9 cellular contexts compared by ENCODE assay signal in genomic region chr22:46051646-46052045, GRCh38.
DNase-seq lines count a peak whose midpoint lies in the region; ATAC-seq and TF ChIP-seq lines count a peak whose summit lies in the region.
"Had no signal": no experiment of that assay in that cellular context is flagged by ENCODE, and none has a peak within 500 bp of the region (broad histone marks: within the 10 kb centered on the region; RNA-seq: fewer than 3 reads in every experiment).

No MANE protein-coding gene starts in this region.

- peaks cover 86% of the 10 kb centered on the region for H3K4me1 ChIP-seq in lower lobe of right lung
- H3K4me1 ChIP-seq in stomach smooth muscle (ENCODE audit: control insufficient read depth, insufficient read depth, low read length) = peaks cover 80% of the 10 kb centered on the region

- H3K4me1 Mint-ChIP-seq in activated CD4-positive, alpha-beta T cell treated with anti-CD3 and anti-CD28 coated beads for 36 hours = peaks cover 38% of the 10 kb centered on the region
- peaks cover 20% of the 10 kb centered on the region for H3K4me1 Mint-ChIP-seq in activated naive CD8-positive, alpha-beta T cell treated with anti-CD3 and anti-CD28 coated beads, Interleukin-2, amount 10 ng/mL, durations not matched to agents 7 days and 5 days

- peak overlapping the region; percentile 58 to 76 for H3K9ac ChIP-seq in stomach smooth muscle (ENCODE audit: low read length in 2 of 2)

- H3K9me3 ChIP-seq in lower lobe of right lung (no peaks in the 10 kb centered on the region), stomach smooth muscle (ENCODE audit: control insufficient read depth in 2 of 2, low read length in 2 of 2) (no peaks in the 10 kb centered on the region)

- POLR2A ChIA-PET in activated CD4-positive, alpha-beta T cell treated with anti-CD3 and anti-CD28 coated beads for 36 hours (lab: Charles Lee) = interaction anchor here (0.7 to 1.2 kb wide), 2 partner anchors 15 to 18 kb away, joined by 3 to 4 read pairs; no protein-coding TSS in a partner anchor
- POLR2A ChIA-PET in activated naive CD8-positive, alpha-beta T cell treated with anti-CD3 and anti-CD28 coated beads, Interleukin-2, amount 10 ng/mL, durations not matched to agents 7 days and 5 days (lab: Charles Lee) = interaction anchor here (0.7 to 1.5 kb wide), 3 partner anchors 15 to 19 kb away, joined by 4 to 5 read pairs (median 4); no protein-coding TSS in a partner anchor

- H3K27me3 ChIP-seq in lower lobe of right lung (ENCODE audit: low read depth) = no peaks in the 10 kb centered on the region
- no peaks in the 10 kb centered on the region for H3K27me3 ChIP-seq in stomach smooth muscle (ENCODE audit: control insufficient read depth in 1 of 2, insufficient read depth in 2 of 2, low read length in 2 of 2)

- peak overlapping the region; percentile 95 for H3K27ac Mint-ChIP-seq in activated CD4-positive, alpha-beta T cell treated with anti-CD3 and anti-CD28 coated beads for 36 hours
- no peak overlapping the region for H3K27ac Mint-ChIP-seq in activated naive CD8-positive, alpha-beta T cell treated with anti-CD3 and anti-CD28 coated beads, Interleukin-2, amount 10 ng/mL, durations not matched to agents 7 days and 5 days

- ATAC-seq in activated CD4-positive, alpha-beta T cell treated with anti-CD3 and anti-CD28 coated beads for 36 hours = no peak
- ATAC-seq in activated naive CD8-positive, alpha-beta T cell treated with anti-CD3 and anti-CD28 coated beads, Interleukin-2, amount 10 ng/mL, durations not matched to agents 7 days and 5 days (ENCODE audit: low read depth) = no peak
- ATAC-seq in lower lobe of right lung (no peak), GM21528 (IDR thresholded peaks at IDR 0.05; ENCODE audit: low FRiP score, unreplicated experiment) (no peak)

- no peak for TF ChIP-seq CTCF in lower lobe of right lung (IDR thresholded peaks at IDR 0.05)

- peak overlapping the region; percentile 98 for H3K27ac ChIP-seq in lower lobe of right lung
- peak overlapping the region; percentile 92 for H3K27ac ChIP-seq in stomach smooth muscle (ENCODE audit: low read length)

- H3K36me3 ChIP-seq in lower lobe of right lung (peaks cover 6% of the 10 kb centered on the region), stomach smooth muscle (ENCODE audit: control insufficient read depth in 2 of 2, insufficient read depth in 2 of 2, low read length in 2 of 2) (no peaks in the 10 kb centered on the region)

- H3K4me3 Mint-ChIP-seq in activated CD4-positive, alpha-beta T cell treated with anti-CD3 and anti-CD28 coated beads for 36 hours = no peak overlapping the region
- H3K4me3 Mint-ChIP-seq in activated naive CD8-positive, alpha-beta T cell treated with anti-CD3 and anti-CD28 coated beads, Interleukin-2, amount 10 ng/mL, durations not matched to agents 7 days and 5 days = no peak overlapping the region

- intact Hi-C loops in activated CD4-positive, alpha-beta T cell treated with anti-CD3 and anti-CD28 coated beads for 36 hours (cut with DNase I, micrococcal nuclease) = loop anchor here in 1 of 2 experiments (5.0 kb wide), 1 partner anchor 201 kb away; the partner anchor contains the start of gene CDPF1
- intact Hi-C loops in lower lobe of right lung (cut with DNase I) = no loop called here

- peak; percentile 1 for DNase-seq in activated CD4-positive, alpha-beta T cell treated with anti-CD3 and anti-CD28 coated beads for 36 hours
- DNase-seq in activated CD4-positive, alpha-beta T cell treated with anti-CD3 and anti-CD28 coated beads, Interleukin-2, amount 50 U/mL, for 4 hours = no peak
- peak; percentile 17 for DNase-seq in activated naive CD8-positive, alpha-beta T cell treated with anti-CD3 and anti-CD28 coated beads, Interleukin-2, amount 10 ng/mL, durations not matched to agents 7 days and 5 days
- DNase-seq in lower lobe of right lung (peak; percentile 25), SW 1271 (lab: John Stamatoyannopoulos, UW) (no peak), activated gamma-delta T cell (lab: John Stamatoyannopoulos, UW) (no peak)
- DNase-seq: ACHN had no signal

- no peaks in the 10 kb centered on the region for H3K9me3 Mint-ChIP-seq in activated CD4-positive, alpha-beta T cell treated with anti-CD3 and anti-CD28 coated beads for 36 hours (ENCODE audit: low read depth)
- H3K9me3 Mint-ChIP-seq in activated naive CD8-positive, alpha-beta T cell treated with anti-CD3 and anti-CD28 coated beads, Interleukin-2, amount 10 ng/mL, durations not matched to agents 7 days and 5 days = no peaks in the 10 kb centered on the region

- no peak overlapping the region for H3K4me3 ChIP-seq in lower lobe of right lung
- H3K4me3 ChIP-seq in stomach smooth muscle (ENCODE audit: low read length in 2 of 2) = peak overlapping the region in 1 of 2 donors; percentile 22

- no peaks in the 10 kb centered on the region for H3K27me3 Mint-ChIP-seq in activated CD4-positive, alpha-beta T cell treated with anti-CD3 and anti-CD28 coated beads for 36 hours
- H3K27me3 Mint-ChIP-seq in activated naive CD8-positive, alpha-beta T cell treated with anti-CD3 and anti-CD28 coated beads, Interleukin-2, amount 10 ng/mL, durations not matched to agents 7 days and 5 days = no peaks in the 10 kb centered on the region

- CTCF ChIA-PET in activated CD4-positive, alpha-beta T cell treated with anti-CD3 and anti-CD28 coated beads for 36 hours (lab: Charles Lee) = interaction anchor here (0.7 to 1.6 kb wide), 4 partner anchors 35 to 261 kb away, joined by 3 to 5 read pairs (median 3); no protein-coding TSS in a partner anchor

- H3K36me3 Mint-ChIP-seq in activated CD4-positive, alpha-beta T cell treated with anti-CD3 and anti-CD28 coated beads for 36 hours (ENCODE audit: low read depth) = peaks cover 3% of the 10 kb centered on the region
- H3K36me3 Mint-ChIP-seq in activated naive CD8-positive, alpha-beta T cell treated with anti-CD3 and anti-CD28 coated beads, Interleukin-2, amount 10 ng/mL, durations not matched to agents 7 days and 5 days = no peaks in the 10 kb centered on the region

Comparison
In these comparisons a context has a peak if more than half of its experiments do, and no peak if none do; other contexts are left out.
1. DNase-seq: peak in activated CD4-positive, alpha-beta T cell treated with anti-CD3 and anti-CD28 coated beads for 36 hours (single experiment), activated naive CD8-positive, alpha-beta T cell treated with anti-CD3 and anti-CD28 coated beads, Interleukin-2, amount 10 ng/mL, durations not matched to agents 7 days and 5 days (single experiment) and lower lobe of right lung (single experiment); none in activated CD4-positive, alpha-beta T cell treated with anti-CD3 and anti-CD28 coated beads, Interleukin-2, amount 50 U/mL, for 4 hours (0 of 2), SW 1271 (0 of 2) and activated gamma-delta T cell (single experiment).